In genomic region chr12:84411031-84411430, GRCh38 we compare ENCODE assay signal across 17 cellular contexts.
A peak's percentile ranks its signal among the peaks of the same experiment; 100 is the strongest.
DNase-seq lines count a peak whose midpoint lies in the region; ATAC-seq and TF ChIP-seq lines count a peak whose summit lies in the region.
"Had no signal": no experiment of that assay in that cellular context is flagged by ENCODE, and none has a peak within 500 bp of the region (broad histone marks: within the 10 kb centered on the region; RNA-seq: fewer than 3 reads in every experiment).

No MANE protein-coding gene starts in this region.

- no peak overlapping the region for H2AFZ ChIP-seq in SK-N-SH (ENCODE audit: low read depth)

- 31% methylated on average over 3 of the region's 3 CpGs for WGBS in SK-N-SH (ENCODE audit: low lambda C conversion rate)

- no peaks in the 10 kb centered on the region; a peak in 2 of 4 replicates for H3K4me1 ChIP-seq in SK-N-SH (ENCODE audit: control insufficient read depth in 1 of 2, insufficient read depth in 2 of 2, low read depth in 1 of 2, low read length in 1 of 2)
- no peaks in the 10 kb centered on the region for H3K4me1 ChIP-seq in adipocyte (ENCODE audit: control insufficient read depth, insufficient read depth, low read length)
- H3K4me1 ChIP-seq: BLaER1 treated with 17β-estradiol and CSF1 and Interleukin-3, amounts not matched to agents 10 nM and 100 nM had no signal

- no peaks in the 10 kb centered on the region for H3K4me1 Mint-ChIP-seq in activated CD4-positive, alpha-beta T cell treated with anti-CD3 and anti-CD28 coated beads for 36 hours
- H3K4me1 Mint-ChIP-seq: CD4-positive, CD25-positive, alpha-beta regulatory T cell had no signal

- H3K27me3 Mint-ChIP-seq in activated CD4-positive, alpha-beta T cell treated with anti-CD3 and anti-CD28 coated beads for 36 hours: no peaks in the 10 kb centered on the region
- H3K27me3 Mint-ChIP-seq: CD4-positive, CD25-positive, alpha-beta regulatory T cell had no signal

- no peaks in the 10 kb centered on the region for H3F3A ChIP-seq in SK-N-SH (replicated peaks; ENCODE audit: insufficient read depth)

- no peaks in the 10 kb centered on the region for H3K36me3 ChIP-seq in SK-N-SH (replicated peaks in 1 of 2; ENCODE audit: control insufficient read depth in 1 of 2, insufficient read depth in 2 of 2, low read length in 1 of 2)
- no peaks in the 10 kb centered on the region for H3K36me3 ChIP-seq in adipocyte (ENCODE audit: control insufficient read depth, insufficient read depth, low read length, severe bottlenecking)
- H3K36me3 ChIP-seq: BLaER1 treated with 17β-estradiol and CSF1 and Interleukin-3, amounts not matched to agents 10 nM and 100 nM had no signal

- H3K79me2 ChIP-seq in SK-N-SH (ENCODE audit: insufficient read depth): no peaks in the 10 kb centered on the region

- no peaks in the 10 kb centered on the region; the same call in 1 of the 2 replicates for H3K9me2 ChIP-seq in SK-N-SH

- no peak overlapping the region for H3K4me2 ChIP-seq in SK-N-SH
- H3K4me2 ChIP-seq: BLaER1 treated with 17β-estradiol and CSF1 and Interleukin-3, amounts not matched to agents 10 nM and 100 nM had no signal

- no peak overlapping the region for H3K27ac Mint-ChIP-seq in activated CD4-positive, alpha-beta T cell treated with anti-CD3 and anti-CD28 coated beads for 36 hours
- H3K27ac Mint-ChIP-seq: HFFc6 had no signal

- TF ChIP-seq CTCF in SK-N-SH (IDR thresholded peaks at IDR 0.05): no peak

- no peak for TF ChIP-seq EP300 in SK-N-SH (IDR thresholded peaks at IDR 0.05; ENCODE audit: borderline replicate concordance in 1 of 2, low read depth in 1 of 2, low read length in 1 of 2)

- CTCF ChIA-PET in SK-N-SH (lab: Yijun Ruan, JAX): no interaction called here
- CTCF ChIA-PET in activated CD4-positive, alpha-beta T cell treated with anti-CD3 and anti-CD28 coated beads for 36 hours (lab: Charles Lee): no interaction called here

- no peaks in the 10 kb centered on the region for H3K27me3 ChIP-seq in SK-N-SH (ENCODE audit: insufficient read depth)
- no peaks in the 10 kb centered on the region for H3K27me3 ChIP-seq in adipocyte (replicated peaks; ENCODE audit: control insufficient read depth, insufficient read depth, low read length)
- H3K27me3 ChIP-seq: BLaER1 treated with 17β-estradiol and CSF1 and Interleukin-3, amounts not matched to agents 10 nM and 100 nM had no signal

- H3K9me3 Mint-ChIP-seq in activated CD4-positive, alpha-beta T cell treated with anti-CD3 and anti-CD28 coated beads for 36 hours (ENCODE audit: low read depth): peaks cover 4% of the 10 kb centered on the region
- H3K9me3 Mint-ChIP-seq: HFFc6 had no signal

- no peaks in the 10 kb centered on the region for H4K20me1 ChIP-seq in SK-N-SH (ENCODE audit: insufficient read depth)
- H4K20me1 ChIP-seq: BLaER1 treated with 17β-estradiol and CSF1 and Interleukin-3, amounts not matched to agents 10 nM and 100 nM had no signal

- H3K4me3 Mint-ChIP-seq in activated CD4-positive, alpha-beta T cell treated with anti-CD3 and anti-CD28 coated beads for 36 hours: no peak overlapping the region
- H3K4me3 Mint-ChIP-seq: CD4-positive, CD25-positive, alpha-beta regulatory T cell; HFFc6 had no signal

- H3K4me3 ChIP-seq in SK-N-SH (ENCODE audit: low read depth in 2 of 2, low read length in 1 of 2) (no peak overlapping the region), adipocyte (ENCODE audit: low read length) (no peak overlapping the region)
- H3K4me3 ChIP-seq: BLaER1 treated with 17β-estradiol and CSF1 and Interleukin-3, amounts not matched to agents 10 nM and 100 nM had no signal

- H3K27ac ChIP-seq in SK-N-SH (ENCODE audit: low read depth in 2 of 2, low read length in 1 of 2): no peak overlapping the region
- H3K27ac ChIP-seq: 22Rv1; BLaER1 treated with 17β-estradiol and CSF1 and Interleukin-3, amounts not matched to agents 10 nM and 100 nM; HL-60 had no signal

- ATAC-seq in SK-N-SH treated with all-trans-retinoic acid at 6 μM for 48 hours (peak; percentile 53; the same call in 1 of the 3 replicates), left cardiac atrium (no peak), HG02840 (IDR thresholded peaks at IDR 0.05; ENCODE audit: low FRiP score, unreplicated experiment) (no peak)
- ATAC-seq in activated CD4-positive, alpha-beta T cell treated with anti-CD3 and anti-CD28 coated beads for 36 hours: no peak

- H3K9ac ChIP-seq in SK-N-SH (no peak overlapping the region), adipocyte (ENCODE audit: low read length) (no peak overlapping the region)
- H3K9ac ChIP-seq: BLaER1 treated with 17β-estradiol and CSF1 and Interleukin-3, amounts not matched to agents 10 nM and 100 nM had no signal

- no peak for DNase-seq in SK-N-SH
- DNase-seq in NCI-H82 treated with DMSO at 0.1 percent for 48 hours (lab: John Stamatoyannopoulos, UW; ENCODE audit: unreplicated experiment): peak; percentile 73
- DNase-seq in adipocyte (ENCODE audit: low read depth): peak; percentile 16
- no peak for DNase-seq in left cardiac atrium
- no peak for DNase-seq in posterior cingulate gyrus
- no peak for DNase-seq in activated CD4-positive, alpha-beta T cell treated with anti-CD3 and anti-CD28 coated beads for 36 hours
- DNase-seq: AML-193; Calu3; CD4-positive, CD25-positive, alpha-beta regulatory T cell; DMS 273 treated with DMSO at 0.1 percent for 48 hours; HCEC 1CT; HFFc6 had no signal

- intact Hi-C loops in left cardiac atrium (cut with DNase I) (no loop called here), posterior cingulate gyrus (cut with DNase I) (no loop called here)
- intact Hi-C loops in activated CD4-positive, alpha-beta T cell treated with anti-CD3 and anti-CD28 coated beads for 36 hours (cut with DNase I, micrococcal nuclease): no loop called here

- no peaks in the 10 kb centered on the region for H3K36me3 Mint-ChIP-seq in activated CD4-positive, alpha-beta T cell treated with anti-CD3 and anti-CD28 coated beads for 36 hours (ENCODE audit: low read depth)
- H3K36me3 Mint-ChIP-seq: CD4-positive, CD25-positive, alpha-beta regulatory T cell had no signal

- POLR2A ChIA-PET in SK-N-SH (lab: Yijun Ruan, JAX): no interaction called here
- POLR2A ChIA-PET in activated CD4-positive, alpha-beta T cell treated with anti-CD3 and anti-CD28 coated beads for 36 hours (lab: Charles Lee): no interaction called here

- H3K9me3 ChIP-seq in SK-N-SH (no peaks in the 10 kb centered on the region), adipocyte (ENCODE audit: control insufficient read depth, low read length) (no peaks in the 10 kb centered on the region)

- no peak for TF ChIP-seq RAD21 in SK-N-SH (IDR thresholded peaks at IDR 0.05; ENCODE audit: low read length)

TF ChIP-seq in SK-N-SH treated with all-trans-retinoic acid at 6 μM for 48 hours, 23 proteins besides CTCF, POLR2A, EP300 and RAD21 (continues in another document):
- TF ChIP-seq TSHZ2 (CRISPR knock-in tag; IDR thresholded peaks at IDR 0.05): no peak
- no peak for TF ChIP-seq TCF4 (CRISPR knock-in tag; IDR thresholded peaks at IDR 0.05; ENCODE audit: borderline replicate concordance)

TF ChIP-seq in SK-N-SH, 30 proteins besides CTCF, POLR2A, EP300 and RAD21:
- TF ChIP-seq CHD2 (IDR thresholded peaks at IDR 0.05; ENCODE audit: low read length, partially characterized antibody): no peak
- TF ChIP-seq IRF3 (IDR thresholded peaks at IDR 0.05; ENCODE audit: low read depth, low read length): no peak
- TF ChIP-seq EZH2phosphoT487 (IDR thresholded peaks at IDR 0.05; ENCODE audit: borderline replicate concordance, low read depth): no peak
- no peak for TF ChIP-seq GABPA (IDR thresholded peaks at IDR 0.05; ENCODE audit: low read depth)
- TF ChIP-seq TEAD4 (IDR thresholded peaks at IDR 0.05; ENCODE audit: borderline replicate concordance, insufficient read depth): no peak
- no peak for TF ChIP-seq FOSL2 (IDR thresholded peaks at IDR 0.05; ENCODE audit: borderline replicate concordance, low read depth)
- TF ChIP-seq NFIC (IDR thresholded peaks at IDR 0.05; ENCODE audit: borderline replicate concordance): no peak

Comparison
In these comparisons a context has a peak if more than half of its experiments do, and no peak if none do; other contexts are left out.
1. DNase-seq: peak in NCI-H82 treated with DMSO at 0.1 percent for 48 hours (single experiment) and adipocyte (single experiment); none in SK-N-SH (single experiment), left cardiac atrium (single experiment), posterior cingulate gyrus (0 of 10) and activated CD4-positive, alpha-beta T cell treated with anti-CD3 and anti-CD28 coated beads for 36 hours (single experiment).